34 cellular contexts compared by ENCODE assay signal in genomic region chr6:84333827-84334226, GRCh38.
"Had no signal": no experiment of that assay in that cellular context is flagged by ENCODE, and none has a peak within 500 bp of the region (broad histone marks: within the 10 kb centered on the region; RNA-seq: fewer than 3 reads in every experiment).

No MANE protein-coding gene starts in this region.

- ATAC-seq: activated naive CD4-positive, alpha-beta T cell treated with anti-CD3 and anti-CD28 coated beads, Interleukin-2, amount 50 U/mL, for 72 hours; activated naive CD8-positive, alpha-beta T cell treated with anti-CD3 and anti-CD28 coated beads, Interleukin-2, amount 50 U/mL, for 24 hours; activated T-cell treated with anti-CD3 and anti-CD28 coated beads, Interleukin-2, amount 50 U/mL, for 4 hours; activated T-cell treated with anti-CD3 and anti-CD28 coated beads, Interleukin-2, amount 50 U/mL, for 72 hours; activated T-helper 17 cell treated with anti-CD3 and anti-CD28 coated beads, Interleukin-2, amount 50 U/mL, for 72 hours; body of pancreas had no signal

- H3K27ac ChIP-seq: adrenal gland, ascending aorta, body of pancreas, brain microvascular endothelial cell, breast epithelium, cardiac muscle cell had no signal

- DNase-seq: activated effector memory CD4-positive, alpha-beta T cell treated with anti-CD3 and anti-CD28 coated beads, Interleukin-2, amount 50 U/mL, for 16 hours; activated effector memory CD4-positive, alpha-beta T cell treated with Interleukin-2 at 50 U/mL for 16 hours; activated gamma-delta T cell; activated gamma-delta T cell treated with Interleukin-2 at 50 U/mL for 16 hours; activated naive CD4-positive, alpha-beta T cell; activated naive CD4-positive, alpha-beta T cell treated with anti-CD3 and anti-CD28 coated beads for 36 hours; activated naive CD4-positive, alpha-beta T cell treated with anti-CD3 and anti-CD28 coated beads, Interleukin-2, amount 10 ng/mL, durations not matched to agents 7 days and 5 days; activated naive CD4-positive, alpha-beta T cell treated with anti-CD3 and anti-CD28 coated beads, Interleukin-2, amount 50 U/mL, for 16 hours; activated naive CD4-positive, alpha-beta T cell treated with Interleukin-2 at 50 U/mL for 16 hours; activated naive CD8-positive, alpha-beta T cell treated with anti-CD3 and anti-CD28 coated beads for 36 hours; activated naive CD8-positive, alpha-beta T cell treated with anti-CD3 and anti-CD28 coated beads, Interleukin-2, amount 10 ng/mL, durations not matched to agents 7 days and 5 days; activated naive CD8-positive, alpha-beta T cell treated with anti-CD3 and anti-CD28 coated beads, Interleukin-2, amount 50 U/mL, for 24 hours; activated T-cell treated with anti-CD3 and anti-CD28 coated beads, Interleukin-2, amount 50 U/mL, for 1 hour; activated T-cell treated with anti-CD3 and anti-CD28 coated beads, Interleukin-2, amount 50 U/mL, for 24 hours; activated T-cell treated with anti-CD3 and anti-CD28 coated beads, Interleukin-2, amount 50 U/mL, for 4 hours; activated T-cell treated with anti-CD3 and anti-CD28 coated beads, Interleukin-2, amount 50 U/mL, for 48 hours; activated T-cell treated with anti-CD3 and anti-CD28 coated beads, Interleukin-2, amount 50 U/mL, for 72 hours; adrenal gland; amniotic stem cell; amygdala; anterior cingulate cortex; aorta; body of pancreas; brain microvascular endothelial cell; caudate nucleus; central memory CD4-positive, alpha-beta T cell; cerebellar nuclear complex had no signal

- FAIRE-seq: astrocyte, bronchial epithelial cell had no signal

- H3K4me1 ChIP-seq: adrenal gland, ascending aorta, body of pancreas, breast epithelium had no signal

- H3K36me3 ChIP-seq: adrenal gland, ascending aorta, brain microvascular endothelial cell, breast epithelium, cardiac muscle cell had no signal

- H3K4me3 ChIP-seq: adrenal gland, ascending aorta, body of pancreas, breast epithelium, cardiac muscle cell had no signal

- H3K9me3 ChIP-seq: adrenal gland, body of pancreas had no signal

- H3K27me3 ChIP-seq: adrenal gland, ascending aorta, body of pancreas, brain microvascular endothelial cell, breast epithelium, cardiac muscle cell had no signal
